In genomic region chr2:109125595-109126500, GRCh38 we compare ENCODE assay signal across 9 cellular contexts. TPM values are rescaled to one million over a fixed set of nuclear protein-coding genes. Genes with fewer than 3 reads are reported as not detected.
A peak's percentile ranks its signal among the peaks of the same experiment; 100 is the strongest.
DNase-seq lines count a peak whose midpoint lies in the region; ATAC-seq, FAIRE-seq and TF ChIP-seq lines count a peak whose summit lies in the region.
"Had no signal": no experiment of that assay in that cellular context is flagged by ENCODE, and none has a peak within 500 bp of the region (broad histone marks: within the 10 kb centered on the region; RNA-seq: fewer than 3 reads in every experiment).

No MANE protein-coding gene starts in this region.

- WGBS in A549 (ENCODE audit: missing lambda C conversion rate): 42% methylated on average over 11 of the region's 12 CpGs

- H3K4me3 ChIP-seq in A549 (no peak overlapping the region), SJSA1 (no peak overlapping the region)

- H3K36me3 ChIP-seq in SJSA1: peaks cover 6% of the 10 kb centered on the region; the same call in 1 of the 2 replicates

- TF ChIP-seq POLR2A in A549 (IDR thresholded peaks at IDR 0.05; ENCODE audit: low read length): no peak

- no peak for ATAC-seq in A549
- ATAC-seq in foreskin keratinocyte: peak; percentile 26
- no peak for ATAC-seq in HG03354 (IDR thresholded peaks at IDR 0.05; ENCODE audit: poor library complexity, severe bottlenecking, unreplicated experiment)

- POLR2A ChIA-PET in A549 (lab: Yijun Ruan, JAX): no interaction called here

- in situ Hi-C loops in GM13976 (cut with MboI; ENCODE audit: low sequenced_read_pairs, unreplicated experiment): loop anchor here (10.0 kb wide), 1 partner anchor 379 kb away; no protein-coding TSS in a partner anchor

- TF ChIP-seq CTCF in A549 (IDR thresholded peaks at IDR 0.05) (no peak), foreskin keratinocyte (conservative IDR thresholded peaks at IDR 0.05) (no peak), GM13976 (IDR thresholded peaks at IDR 0.05; ENCODE audit: borderline replicate concordance, control extremely low read depth, extremely low read depth, insufficient read depth, missing control alignments) (no peak)

- DNase-seq in A549 (ENCODE audit: low read depth in 1 of 2, low spot score in 1 of 2) (peak; percentile 14 to 28), GM04503 (ENCODE audit: low read depth) (peak; percentile 94), SJSA1 (ENCODE audit: low read depth in 1 of 2, low spot score in 2 of 2) (peak; percentile 68 to 94), foreskin keratinocyte (peak; percentile 71 to 78), NCI-H2107 treated with DMSO at 0.1 percent for 48 hours (lab: John Stamatoyannopoulos, UW; ENCODE audit: unreplicated experiment) (no peak), GM13976 (ENCODE audit: low spot score) (no peak)
- DNase-seq in activated CD4-positive, CD25-positive, alpha-beta regulatory T cell treated with anti-CD3 and anti-CD28 coated beads, Interleukin-2, amount 50 U/mL, for 72 hours: no peak
- DNase-seq: activated CD4-positive, alpha-beta T cell treated with anti-CD3 and anti-CD28 coated beads for 1 hour had no signal

- CTCF ChIA-PET in A549 (lab: Yijun Ruan, JAX): interaction anchor here (0.8 to 6.8 kb wide), 3 partner anchors 90 to 383 kb away, joined by 3 to 110 read pairs (median 4); no protein-coding TSS in a partner anchor

- FAIRE-seq in A549 (lab: Jason Lieb, UNC): no peak

- TF ChIP-seq EP300 in A549 (IDR thresholded peaks at IDR 0.05): no peak

- H3K4me2 ChIP-seq in A549: peak overlapping the region; percentile 53

- no peak for TF ChIP-seq RAD21 in A549 (conservative IDR thresholded peaks at IDR 0.05 in 1 of 2, IDR thresholded peaks at IDR 0.05 in 1 of 2)

- H3K27ac ChIP-seq in A549 (peak overlapping the region in 1 of 2 experiments; percentile 9; a peak in 1 of 6 replicates), SJSA1 (peak overlapping the region; percentile 47), foreskin keratinocyte (no peak overlapping the region)

- H3K9me3 ChIP-seq in A549: no peaks in the 10 kb centered on the region
- no peaks in the 10 kb centered on the region for H3K9me3 ChIP-seq in SJSA1 (replicated peaks)

- H3K27me3 ChIP-seq in SJSA1 (replicated peaks) (no peaks in the 10 kb centered on the region), foreskin keratinocyte (peaks cover 52% of the 10 kb centered on the region)

- H3K4me1 ChIP-seq in A549: peaks cover 14% of the 10 kb centered on the region
- peaks cover 62% of the 10 kb centered on the region for H3K4me1 ChIP-seq in SJSA1 (replicated peaks)
- peaks cover 11% of the 10 kb centered on the region for H3K4me1 ChIP-seq in foreskin keratinocyte

TF ChIP-seq in A549, 52 proteins besides CTCF, POLR2A, EP300 and RAD21:
- TF ChIP-seq CEBPB (IDR thresholded peaks at IDR 0.05) (no peak), FOSL2 (IDR thresholded peaks at IDR 0.05) (peak; percentile 51; the same call in 1 of the 2 replicates), FOSL2 (CRISPR knock-in tag; IDR thresholded peaks at IDR 0.05) (peak; percentile 62), NFE2L2 (conservative IDR thresholded peaks at IDR 0.05; ENCODE audit: low read length) (no peak)

RNA-seq across cellular contexts. Expression of gene SH3RF3, which starts 3.2 kb away (rescaled TPM):
- polyA plus RNA-seq in A549 (2011; rRNA removed): 0.04 and 0.07 TPM in 2 replicates
- polyA plus RNA-seq in A549 (2012; cell fraction: cytosol; rRNA removed): 0.04 and 0.13 TPM in 2 replicates
- 0.12 and 0.21 TPM in 2 replicates for polyA plus RNA-seq in A549 (2012; cell fraction: nucleus; rRNA removed)
- 0.21 to 0.26 TPM (median 0.21 TPM) in 3 replicates for polyA plus RNA-seq in A549 (2017; fragmentation: RNase III; extraction: RNeasy Plus Mini Kit Qiagen cat#74134 plus additional on column Dnase treatment)
- polyA minus RNA-seq in A549 (2011; rRNA and poly(A)+ RNA removed): 0.05 and 0.17 TPM in 2 replicates
- 3.6 and 6.1 TPM in 2 replicates for total RNA-seq in SJSA1 (2014; rRNA removed; shearing (Covaris generic))
- total RNA-seq in foreskin keratinocyte: 0.07 and 0.14 TPM in 2 replicates
- polyA plus RNA-seq in foreskin keratinocyte: 0.01 and 0.07 TPM in 2 replicates

Comparison
In these comparisons a context has a peak if more than half of its experiments do, and no peak if none do; other contexts are left out.
1. DNase-seq: peak in A549 (2 of 2), GM04503 (single experiment), SJSA1 (2 of 2) and foreskin keratinocyte (2 of 2); none in NCI-H2107 treated with DMSO at 0.1 percent for 48 hours (single experiment), activated CD4-positive, CD25-positive, alpha-beta regulatory T cell treated with anti-CD3 and anti-CD28 coated beads, Interleukin-2, amount 50 U/mL, for 72 hours (single experiment) and GM13976 (single experiment).